Comparison of ENCODE assay signal across 15 cellular contexts in genomic region chr6:134420638-134421181, GRCh38.
DNase-seq lines count a peak whose midpoint lies in the region; ATAC-seq lines count a peak whose summit lies in the region.
"Had no signal": no experiment of that assay in that cellular context is flagged by ENCODE, and none has a peak within 500 bp of the region (broad histone marks: within the 10 kb centered on the region; RNA-seq: fewer than 3 reads in every experiment).

No MANE protein-coding gene starts in this region.

- peaks cover 42% of the 10 kb centered on the region for H3K4me1 Mint-ChIP-seq in dendritic cell treated with granulocyte-macrophage colony-stimulating factor and Interleukin-4, amounts not matched to agents 40 ng/mL and 50 ng/mL, for 4 days (ENCODE audit: low read depth)
- H3K4me1 Mint-ChIP-seq in activated CD4-positive, alpha-beta memory T cell treated with anti-CD3 and anti-CD28 coated beads, Interleukin-2, amount 10 ng/mL, durations not matched to agents 7 days and 5 days: peaks cover 20% of the 10 kb centered on the region

- intact Hi-C loops in dendritic cell treated with granulocyte-macrophage colony-stimulating factor and Interleukin-4, amounts not matched to agents 40 ng/mL and 50 ng/mL, for 4 days (cut with micrococcal nuclease): no loop called here

- H3K27me3 Mint-ChIP-seq in dendritic cell treated with granulocyte-macrophage colony-stimulating factor and Interleukin-4, amounts not matched to agents 40 ng/mL and 50 ng/mL, for 4 days: peaks cover 3% of the 10 kb centered on the region
- no peaks in the 10 kb centered on the region for H3K27me3 Mint-ChIP-seq in activated CD4-positive, alpha-beta memory T cell treated with anti-CD3 and anti-CD28 coated beads, Interleukin-2, amount 10 ng/mL, durations not matched to agents 7 days and 5 days
- H3K27me3 Mint-ChIP-seq: B cell had no signal

- no peak overlapping the region for H3K4me3 Mint-ChIP-seq in dendritic cell treated with granulocyte-macrophage colony-stimulating factor and Interleukin-4, amounts not matched to agents 40 ng/mL and 50 ng/mL, for 4 days
- no peak overlapping the region for H3K4me3 Mint-ChIP-seq in activated CD4-positive, alpha-beta memory T cell treated with anti-CD3 and anti-CD28 coated beads, Interleukin-2, amount 10 ng/mL, durations not matched to agents 7 days and 5 days
- H3K4me3 Mint-ChIP-seq: B cell had no signal

- ATAC-seq in GM21528 (IDR thresholded peaks at IDR 0.05; ENCODE audit: low FRiP score, unreplicated experiment) (no peak), GM19397 (IDR thresholded peaks at IDR 0.05; ENCODE audit: unreplicated experiment) (no peak)
- ATAC-seq: gastroesophageal sphincter had no signal

- H3K36me3 Mint-ChIP-seq in dendritic cell treated with granulocyte-macrophage colony-stimulating factor and Interleukin-4, amounts not matched to agents 40 ng/mL and 50 ng/mL, for 4 days (ENCODE audit: low read depth): no peaks in the 10 kb centered on the region
- H3K36me3 Mint-ChIP-seq in activated CD4-positive, alpha-beta memory T cell treated with anti-CD3 and anti-CD28 coated beads, Interleukin-2, amount 10 ng/mL, durations not matched to agents 7 days and 5 days (ENCODE audit: low read depth): no peaks in the 10 kb centered on the region

- DNase-seq in AG08396 (ENCODE audit: low spot score) (peak; percentile 23), NCI-H226 (peak; percentile 96), lung microvascular endothelial cell (ENCODE audit: low read depth in 2 of 2) (peak; percentile 55 to 96), NCI-H2081 (lab: John Stamatoyannopoulos, UW) (no peak)
- no peak for DNase-seq in activated CD4-positive, alpha-beta memory T cell treated with anti-CD3 and anti-CD28 coated beads, Interleukin-2, amount 10 ng/mL, durations not matched to agents 7 days and 5 days
- DNase-seq: GF-D8, NCI-H1105 treated with DMSO at 0.1 percent for 48 hours, NCI-H526, SJCRH30 had no signal

- POLR2A ChIA-PET in activated CD4-positive, alpha-beta memory T cell treated with anti-CD3 and anti-CD28 coated beads, Interleukin-2, amount 10 ng/mL, durations not matched to agents 7 days and 5 days (lab: Charles Lee): interaction anchor here (0.6 kb wide), 1 partner anchor 450 kb away, joined by 3 read pairs; no protein-coding TSS in a partner anchor

- H3K9me3 Mint-ChIP-seq in dendritic cell treated with granulocyte-macrophage colony-stimulating factor and Interleukin-4, amounts not matched to agents 40 ng/mL and 50 ng/mL, for 4 days: no peaks in the 10 kb centered on the region
- H3K9me3 Mint-ChIP-seq in activated CD4-positive, alpha-beta memory T cell treated with anti-CD3 and anti-CD28 coated beads, Interleukin-2, amount 10 ng/mL, durations not matched to agents 7 days and 5 days: no peaks in the 10 kb centered on the region
- H3K9me3 Mint-ChIP-seq: activated T-helper 2 cell treated with anti-CD3 and anti-CD28 coated beads, Interferon-gamma antibody, Interleukin-2, Interleukin-4, amounts not matched to agents 10 μg/mL and 5 μg/mL and 100 μg/mL, durations not matched to agents 14 hours and 24 hours and 36 hours had no signal

- CTCF ChIA-PET in activated CD4-positive, alpha-beta memory T cell treated with anti-CD3 and anti-CD28 coated beads, Interleukin-2, amount 10 ng/mL, durations not matched to agents 7 days and 5 days (lab: Charles Lee): no interaction called here

- peak overlapping the region; percentile 34 for H3K27ac Mint-ChIP-seq in dendritic cell treated with granulocyte-macrophage colony-stimulating factor and Interleukin-4, amounts not matched to agents 40 ng/mL and 50 ng/mL, for 4 days
- H3K27ac Mint-ChIP-seq in activated CD4-positive, alpha-beta memory T cell treated with anti-CD3 and anti-CD28 coated beads, Interleukin-2, amount 10 ng/mL, durations not matched to agents 7 days and 5 days: no peak overlapping the region
- H3K27ac Mint-ChIP-seq: activated T-helper 2 cell treated with anti-CD3 and anti-CD28 coated beads, Interferon-gamma antibody, Interleukin-2, Interleukin-4, amounts not matched to agents 10 μg/mL and 5 μg/mL and 100 μg/mL, durations not matched to agents 14 hours and 24 hours and 36 hours; B cell had no signal

Comparison
In these comparisons a context has a peak if more than half of its experiments do, and no peak if none do; other contexts are left out.
1. DNase-seq: peak in AG08396 (single experiment), NCI-H226 (single experiment) and lung microvascular endothelial cell (2 of 2); none in NCI-H2081 (0 of 2) and activated CD4-positive, alpha-beta memory T cell treated with anti-CD3 and anti-CD28 coated beads, Interleukin-2, amount 10 ng/mL, durations not matched to agents 7 days and 5 days (single experiment).